ENCODE assay signal across 18 cellular contexts in the genomic region with DNA sequence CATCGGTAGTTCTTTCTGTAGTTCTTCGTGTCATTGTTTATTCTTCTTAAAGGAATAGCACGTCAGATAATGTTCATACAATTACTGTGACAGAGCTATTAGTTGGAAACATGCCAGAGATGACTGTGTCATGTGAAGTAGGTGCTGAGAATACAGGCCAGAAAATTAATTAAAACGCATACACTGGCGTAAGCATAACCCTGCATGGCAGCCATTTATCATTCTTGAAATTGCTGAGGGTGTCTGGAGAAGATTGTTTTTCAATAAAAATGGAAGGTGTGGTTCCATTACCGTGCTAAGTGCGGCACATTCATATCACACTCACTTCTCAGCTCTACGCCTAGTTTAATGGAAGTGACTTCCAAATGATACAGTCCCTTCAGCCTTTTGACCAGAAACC. TPM values are rescaled to one million over a fixed set of nuclear protein-coding genes. Genes with fewer than 3 reads are reported as not detected.
DNase-seq lines count a peak whose midpoint lies in the region; FAIRE-seq and TF ChIP-seq lines count a peak whose summit lies in the region.
"Had no signal": no experiment of that assay in that cellular context is flagged by ENCODE, and none has a peak within 500 bp of the region (broad histone marks: within the 10 kb centered on the region; RNA-seq: fewer than 3 reads in every experiment).

No MANE protein-coding gene starts in this region.

- no peaks in the 10 kb centered on the region for H3K27me3 Mint-ChIP-seq in astrocyte (ENCODE audit: low read depth, unreplicated experiment)
- no peaks in the 10 kb centered on the region for H3K27me3 Mint-ChIP-seq in activated naive CD8-positive, alpha-beta T cell treated with anti-CD3 and anti-CD28 coated beads for 36 hours
- no peaks in the 10 kb centered on the region for H3K27me3 Mint-ChIP-seq in Calu3 (ENCODE audit: unreplicated experiment)
- H3K27me3 Mint-ChIP-seq: CD4-positive, alpha-beta T cell; dendritic cell treated with granulocyte-macrophage colony-stimulating factor and Interleukin-4, amounts not matched to agents 40 ng/mL and 50 ng/mL, for 4 days; stimulated activated memory B cell treated with anti-CD40 and anti-IgM and Interleukin-4, amounts not matched to agents 10 μg/mL and 1 μg/mL and 100 μg/mL, for 72 hours had no signal

- H3K36me3 Mint-ChIP-seq in astrocyte (ENCODE audit: low read depth, unreplicated experiment) (peaks cover 45% of the 10 kb centered on the region), Calu3 (ENCODE audit: insufficient read depth, unreplicated experiment) (peaks cover 84% of the 10 kb centered on the region)
- peaks cover 70% of the 10 kb centered on the region for H3K36me3 Mint-ChIP-seq in activated naive CD8-positive, alpha-beta T cell treated with anti-CD3 and anti-CD28 coated beads for 36 hours

- no peak overlapping the region for H3K27ac Mint-ChIP-seq in astrocyte (ENCODE audit: unreplicated experiment)
- no peak overlapping the region for H3K27ac Mint-ChIP-seq in activated naive CD8-positive, alpha-beta T cell treated with anti-CD3 and anti-CD28 coated beads for 36 hours
- no peak overlapping the region for H3K27ac Mint-ChIP-seq in Calu3 (ENCODE audit: unreplicated experiment)
- H3K27ac Mint-ChIP-seq: CD4-positive, alpha-beta T cell; dendritic cell treated with granulocyte-macrophage colony-stimulating factor and Interleukin-4, amounts not matched to agents 40 ng/mL and 50 ng/mL, for 4 days; IgD-negative memory B cell; stimulated activated memory B cell treated with anti-CD40 and anti-IgM and Interleukin-4, amounts not matched to agents 10 μg/mL and 1 μg/mL and 100 μg/mL, for 72 hours had no signal

- no peaks in the 10 kb centered on the region for H3K9me3 ChIP-seq in astrocyte (ENCODE audit: insufficient read depth, low read depth, low read length)
- no peaks in the 10 kb centered on the region for H3K9me3 ChIP-seq in stomach smooth muscle (ENCODE audit: control insufficient read depth in 2 of 2, low read length in 2 of 2)

- H3K9me3 Mint-ChIP-seq in astrocyte (ENCODE audit: unreplicated experiment) (no peaks in the 10 kb centered on the region), Calu3 (ENCODE audit: low read depth, unreplicated experiment) (no peaks in the 10 kb centered on the region)
- H3K9me3 Mint-ChIP-seq in activated naive CD8-positive, alpha-beta T cell treated with anti-CD3 and anti-CD28 coated beads for 36 hours, result no peaks in the 10 kb centered on the region
- H3K9me3 Mint-ChIP-seq: activated T-cell treated with anti-CD3 and anti-CD28 coated beads, Interleukin-2, amount 50 U/mL, for 4 hours; CD4-positive, alpha-beta T cell; dendritic cell treated with granulocyte-macrophage colony-stimulating factor and Interleukin-4, amounts not matched to agents 40 ng/mL and 50 ng/mL, for 4 days; IgD-negative memory B cell had no signal

- peak; percentile 31 to 77 for DNase-seq in NCI-H187 (lab: John Stamatoyannopoulos, UW)
- no peak for DNase-seq in astrocyte (ENCODE audit: low read depth)
- DNase-seq in posterior vena cava (ENCODE audit: low spot score), result no peak
- DNase-seq in activated naive CD8-positive, alpha-beta T cell treated with anti-CD3 and anti-CD28 coated beads for 36 hours, result no peak
- no peak for DNase-seq in Calu3
- DNase-seq: activated CD4-positive, alpha-beta T cell treated with anti-CD3 and anti-CD28 coated beads for 48 hours; activated T-cell treated with anti-CD3 and anti-CD28 coated beads, Interleukin-2, amount 50 U/mL, for 4 hours; amygdala; CD4-positive, alpha-beta T cell; NCI-H1694; stimulated activated CD4-positive, alpha-beta T cell treated with anti-CD3 and anti-CD28 coated beads, Interleukin-4, amount 100 ng/mL, for 24 hours; T-helper 2 cell had no signal

- H3K27me3 ChIP-seq in astrocyte (ENCODE audit: insufficient read depth, low read length) (no peaks in the 10 kb centered on the region), stomach smooth muscle (ENCODE audit: control insufficient read depth in 1 of 2, insufficient read depth in 2 of 2, low read length in 2 of 2) (no peaks in the 10 kb centered on the region)

- H3K4me3 ChIP-seq in astrocyte (ENCODE audit: insufficient read depth, low read depth, low read length), result no peak overlapping the region
- H3K4me3 ChIP-seq in stomach smooth muscle (ENCODE audit: low read length in 2 of 2), result peak overlapping the region in 1 of 2 donors; percentile 23

- intact Hi-C loops in posterior vena cava (cut with DNase I) (loop anchor here in 1 of 2 donors (1.0 to 10.0 kb wide), 2 partner anchors 29 to 291 kb away; no protein-coding TSS in a partner anchor), Calu3 (cut with micrococcal nuclease; ENCODE audit: unreplicated experiment) (loop anchor here (5.0 kb wide), 2 partner anchors 104 to 314 kb away; no protein-coding TSS in a partner anchor)

- H3K4me1 ChIP-seq in astrocyte (ENCODE audit: insufficient read depth, low read length) (peaks cover 44% of the 10 kb centered on the region), stomach smooth muscle (ENCODE audit: control insufficient read depth, insufficient read depth, low read length) (peaks cover 44% of the 10 kb centered on the region)

- H2AFZ ChIP-seq in astrocyte (ENCODE audit: low read depth, low read length), result no peak overlapping the region

- H3K27ac ChIP-seq in astrocyte (ENCODE audit: low read depth, low read length), result peak overlapping the region; percentile 4
- H3K27ac ChIP-seq in stomach smooth muscle (ENCODE audit: low read length), result peak overlapping the region; percentile 63

- no peak overlapping the region for H3K4me3 Mint-ChIP-seq in astrocyte (ENCODE audit: unreplicated experiment)
- no peak overlapping the region for H3K4me3 Mint-ChIP-seq in activated naive CD8-positive, alpha-beta T cell treated with anti-CD3 and anti-CD28 coated beads for 36 hours
- H3K4me3 Mint-ChIP-seq in Calu3 (ENCODE audit: low read depth, unreplicated experiment), result no peak overlapping the region
- H3K4me3 Mint-ChIP-seq: activated T-cell treated with anti-CD3 and anti-CD28 coated beads, Interleukin-2, amount 50 U/mL, for 4 hours; CD4-positive, alpha-beta T cell; dendritic cell treated with granulocyte-macrophage colony-stimulating factor and Interleukin-4, amounts not matched to agents 40 ng/mL and 50 ng/mL, for 4 days; IgD-negative memory B cell; stimulated activated memory B cell treated with anti-CD40 and anti-IgM and Interleukin-4, amounts not matched to agents 10 μg/mL and 1 μg/mL and 100 μg/mL, for 72 hours had no signal

- no peak for FAIRE-seq in astrocyte (lab: Jason Lieb, UNC)
- peak; percentile 58 for FAIRE-seq in islet of Langerhans (lab: Jason Lieb, UNC)
- FAIRE-seq: GM19239 had no signal

- H3K4me2 ChIP-seq in astrocyte (ENCODE audit: low read length), result no peak overlapping the region

- H3K4me1 Mint-ChIP-seq in astrocyte (ENCODE audit: low read depth, unreplicated experiment) (peaks cover 31% of the 10 kb centered on the region), Calu3 (ENCODE audit: low read depth, unreplicated experiment) (peaks cover 50% of the 10 kb centered on the region)
- peaks cover 20% of the 10 kb centered on the region for H3K4me1 Mint-ChIP-seq in activated naive CD8-positive, alpha-beta T cell treated with anti-CD3 and anti-CD28 coated beads for 36 hours

- H3K9ac ChIP-seq in astrocyte (ENCODE audit: low read length) (no peak overlapping the region), stomach smooth muscle (ENCODE audit: low read length in 2 of 2) (no peak overlapping the region)

- peaks cover 33% of the 10 kb centered on the region for H3K79me2 ChIP-seq in astrocyte (ENCODE audit: insufficient read depth, low read length)

- CTCF ChIA-PET in Calu3 (lab: Charles Lee), result no interaction called here

- peaks cover 13% of the 10 kb centered on the region for H4K20me1 ChIP-seq in astrocyte (ENCODE audit: insufficient read depth, low read length)

- TF ChIP-seq CTCF in astrocyte (IDR thresholded peaks at IDR 0.05; ENCODE audit: insufficient read depth, low read depth, low read length), result no peak
- TF ChIP-seq CTCF in Calu3 (IDR thresholded peaks at IDR 0.05; ENCODE audit: unreplicated experiment), result no peak

- H3K36me3 ChIP-seq in astrocyte (ENCODE audit: insufficient read depth, low read length), result peaks cover 49% of the 10 kb centered on the region
- peaks cover 46 to 69% of the 10 kb centered on the region in 2 donors for H3K36me3 ChIP-seq in stomach smooth muscle (ENCODE audit: control insufficient read depth in 2 of 2, insufficient read depth in 2 of 2, low read length in 2 of 2)

- no TSS peak for BruUV-seq in Calu3 (replicated peaks; lab: Mats Ljungman, UMichigan)

RNA-seq across cellular contexts. Expression of a gene that starts 7.8 kb away (rescaled TPM):
- total RNA-seq in astrocyte (37.0 and 40.3 TPM in 2 replicates), posterior vena cava (10 to 100 TPM; 87.3 to 92.3 TPM), Calu3 (2022) (49.9 and 63.3 TPM in 2 replicates)
- 10 to 100 TPM; 28.7 to 30.3 TPM for total RNA-seq in activated naive CD8-positive, alpha-beta T cell treated with anti-CD3 and anti-CD28 coated beads for 36 hours

Comparison
In these comparisons a context has a peak if more than half of its experiments do, and no peak if none do; other contexts are left out.
1. DNase-seq: peak in NCI-H187 (2 of 2); none in astrocyte (single experiment), posterior vena cava (single experiment), activated naive CD8-positive, alpha-beta T cell treated with anti-CD3 and anti-CD28 coated beads for 36 hours (single experiment) and Calu3 (single experiment).